ENCODE assay signal across 8 cellular contexts in the genomic region with DNA sequence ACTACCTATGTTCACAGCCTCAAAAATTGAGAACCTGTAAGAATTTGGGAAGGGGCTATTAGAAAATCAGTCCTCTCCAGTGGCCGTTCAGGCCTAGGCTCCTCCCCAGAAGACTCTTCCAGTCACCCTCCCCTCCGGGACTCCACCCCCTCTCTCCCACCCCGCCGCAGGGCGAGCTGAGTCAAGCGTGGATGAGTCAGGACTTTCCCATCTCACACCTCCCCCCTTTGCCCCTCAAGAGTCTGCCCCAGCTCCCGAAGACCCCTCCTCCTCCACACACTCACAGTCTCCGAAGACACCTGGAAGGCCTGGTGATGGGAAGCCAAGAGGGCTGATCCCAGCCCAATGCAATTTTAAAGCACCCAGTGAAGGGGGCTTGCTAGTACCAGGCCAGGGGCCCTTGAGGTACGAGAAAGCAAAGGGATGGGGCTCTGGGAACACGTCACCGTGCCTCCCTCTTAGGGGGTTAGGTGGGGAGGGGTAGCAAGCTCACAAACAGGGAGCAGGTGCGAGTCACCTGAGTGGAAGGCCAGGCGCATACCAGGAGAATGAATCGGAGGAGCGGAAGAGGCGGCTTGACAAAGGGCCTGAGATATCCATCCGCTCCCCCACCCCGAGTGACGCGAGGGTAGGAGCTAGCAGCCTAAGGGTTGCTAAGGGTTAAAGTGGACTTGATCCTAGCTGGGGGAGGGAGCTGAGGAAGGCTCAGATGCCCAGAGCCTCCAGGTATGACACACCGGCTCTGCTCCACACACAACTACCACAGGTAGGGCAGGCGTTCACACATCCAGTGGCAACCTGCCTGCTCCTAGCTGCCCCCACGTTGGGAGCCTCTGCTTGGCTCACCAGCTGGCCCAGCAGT. TPM values are rescaled to one million over a fixed set of nuclear protein-coding genes. Genes with fewer than 3 reads are reported as not detected.
DNase-seq lines count a peak whose midpoint lies in the region; ATAC-seq and TF ChIP-seq lines count a peak whose summit lies in the region.

No MANE protein-coding gene starts in this region.

- CTCF ChIA-PET in naive thymus-derived CD4-positive, alpha-beta T cell (lab: Charles Lee): interaction anchor here (0.8 to 2.6 kb wide), 7 partner anchors 9 to 124 kb away, joined by 3 to 6 read pairs (median 4); a partner anchor contains a TSS

- peaks cover 0 to 5% (median 0%) of the 10 kb centered on the region in 11 donors for H3K9me3 Mint-ChIP-seq in naive thymus-derived CD4-positive, alpha-beta T cell

- H3K9me3 ChIP-seq in naive thymus-derived CD4-positive, alpha-beta T cell (ENCODE audit: control insufficient read depth in 2 of 3, low read length in 3 of 3): no peaks in the 10 kb centered on the region

- peaks cover 55 to 85% (median 75%) of the 10 kb centered on the region in 7 donors for H3K4me1 Mint-ChIP-seq in naive thymus-derived CD4-positive, alpha-beta T cell

- H3K27ac Mint-ChIP-seq in naive thymus-derived CD4-positive, alpha-beta T cell: peak overlapping the region; percentile 85 to 100 (median 98)

- intact Hi-C loops in naive thymus-derived CD4-positive, alpha-beta T cell (cut with micrococcal nuclease): loop anchor here in 1 of 2 donors (5.0 kb wide), 1 partner anchor 120 kb away; a partner anchor contains a TSS

- POLR2A ChIA-PET in naive thymus-derived CD4-positive, alpha-beta T cell (lab: Charles Lee): interaction anchor here (0.6 to 10.8 kb wide), 15 partner anchors 10 to 265 kb away, joined by 3 to 201 read pairs (median 4); a partner anchor contains a TSS

- H3K4me1 ChIP-seq in naive thymus-derived CD4-positive, alpha-beta T cell (ENCODE audit: control insufficient read depth in 2 of 2, insufficient read depth in 2 of 2, low read length in 2 of 2): peaks cover 71 to 88% of the 10 kb centered on the region in 2 donors

- DNase-seq in COLO668 (lab: John Stamatoyannopoulos, UW; ENCODE audit: unreplicated experiment) (peak; percentile 85), NCI-H2227 (lab: John Stamatoyannopoulos, UW; ENCODE audit: unreplicated experiment) (peak; percentile 62), activated T-cell treated with anti-CD3 and anti-CD28 coated beads for 4 hours (peak; percentile 85), epithelial cell of proximal tubule (ENCODE audit: low read depth) (no peak), OCI-M2 (lab: John Stamatoyannopoulos, UW; ENCODE audit: unreplicated experiment) (no peak)
- peak in 5 of 9 donors; percentile 24 to 80 (median 51) for DNase-seq in naive thymus-derived CD4-positive, alpha-beta T cell
- DNase-seq in stimulated activated naive CD4-positive, alpha-beta T cell (lab: John Stamatoyannopoulos, UW): peak in 5 of 6 experiments; percentile 22 to 65 (median 45)

- H3K4me3 Mint-ChIP-seq in naive thymus-derived CD4-positive, alpha-beta T cell: peak overlapping the region; percentile 78 to 99 (median 90)

- H3K27me3 ChIP-seq in naive thymus-derived CD4-positive, alpha-beta T cell (ENCODE audit: control insufficient read depth in 2 of 2, insufficient read depth in 2 of 2, low read length in 2 of 2): no peaks in the 10 kb centered on the region

- H3K27ac ChIP-seq in naive thymus-derived CD4-positive, alpha-beta T cell (ENCODE audit: low read depth, low read length): peak overlapping the region; percentile 96

- peak overlapping the region; percentile 42 for H3K4me3 ChIP-seq in epithelial cell of proximal tubule (ENCODE audit: low read depth, low read length)
- peak overlapping the region; percentile 66 for H3K4me3 ChIP-seq in naive thymus-derived CD4-positive, alpha-beta T cell (ENCODE audit: low read length)

- peaks cover under 1 to 17% (median 13%) of the 10 kb centered on the region in 5 donors for H3K36me3 Mint-ChIP-seq in naive thymus-derived CD4-positive, alpha-beta T cell

- H3K27me3 Mint-ChIP-seq in naive thymus-derived CD4-positive, alpha-beta T cell: no peaks in the 10 kb centered on the region

- no peak for TF ChIP-seq CTCF in epithelial cell of proximal tubule (conservative IDR thresholded peaks at IDR 0.05; ENCODE audit: low read depth, low read length)

- ATAC-seq in naive thymus-derived CD4-positive, alpha-beta T cell: peak; percentile 6
- ATAC-seq in GM18907 (IDR thresholded peaks at IDR 0.05; ENCODE audit: unreplicated experiment): no peak

- peaks cover 0 to 17% (median 8%) of the 10 kb centered on the region in 3 experiments for H3K36me3 ChIP-seq in naive thymus-derived CD4-positive, alpha-beta T cell (ENCODE audit: control insufficient read depth in 2 of 3, insufficient read depth in 3 of 3, low read length in 3 of 3)

RNA-seq across cellular contexts. Expression of a gene that starts 13.6 kb away (rescaled TPM):
- total RNA-seq in epithelial cell of proximal tubule: 20.7 and 25.7 TPM in 2 replicates
- total RNA-seq in naive thymus-derived CD4-positive, alpha-beta T cell: 100 to 1,000 TPM in 4 of 5 experiments, 10 to 100 TPM in 1; 67.8 to 269 (median 266) TPM
- polyA plus RNA-seq in naive thymus-derived CD4-positive, alpha-beta T cell: 1 to 10 TPM; 6.7 to 7.2 TPM

RNA-seq across cellular contexts. Expression of a gene that starts 28.4 kb away (rescaled TPM):
- total RNA-seq in epithelial cell of proximal tubule: not detected in 2 replicates
- 1 to 10 TPM in 4 of 5 experiments, under 1 TPM in 1; 0.41 to 2.9 (median 2.1) TPM for total RNA-seq in naive thymus-derived CD4-positive, alpha-beta T cell
- polyA plus RNA-seq in naive thymus-derived CD4-positive, alpha-beta T cell: 1 to 10 TPM in 1 of 2 donors, under 1 TPM in 1; 0.60 to 1.1 TPM

RNA-seq across cellular contexts. Expression of a gene that starts 44.0 kb away (rescaled TPM):
- total RNA-seq in epithelial cell of proximal tubule: 0.14 TPM in 1 of 2 replicates, not detected in the other
- under 1 TPM in 1 of 5 experiments, not detected in 4; 0.24 TPM for total RNA-seq in naive thymus-derived CD4-positive, alpha-beta T cell
- polyA plus RNA-seq in naive thymus-derived CD4-positive, alpha-beta T cell: under 1 TPM in 1 of 2 donors, not detected in 1; 0.51 TPM

RNA-seq across cellular contexts. Expression of a gene that starts 59.5 kb away (rescaled TPM):
- total RNA-seq in epithelial cell of proximal tubule: not detected in 2 replicates
- not detected for total RNA-seq in naive thymus-derived CD4-positive, alpha-beta T cell
- not detected for polyA plus RNA-seq in naive thymus-derived CD4-positive, alpha-beta T cell

Comparison
In these comparisons a context has a peak if more than half of its experiments do, and no peak if none do; other contexts are left out.
1. DNase-seq: peak in COLO668 (single experiment), NCI-H2227 (single experiment), activated T-cell treated with anti-CD3 and anti-CD28 coated beads for 4 hours (single experiment), naive thymus-derived CD4-positive, alpha-beta T cell (5 of 9) and stimulated activated naive CD4-positive, alpha-beta T cell (5 of 6); none in epithelial cell of proximal tubule (single experiment) and OCI-M2 (single experiment).